Comparison of ENCODE assay signal across 1 cellular context in genomic region chr17:19833914-19834313, GRCh38.
TF ChIP-seq lines count a peak whose summit lies in the region.

No MANE protein-coding gene starts in this region.

TF ChIP-seq in HEK293, 187 proteins besides CTCF, POLR2A, EP300 and RAD21 (continued from another document):
- TF ChIP-seq TSHZ1 (tag by site-specific recombination; IDR thresholded peaks at IDR 0.05; ENCODE audit: borderline replicate concordance), result no peak
- peak; percentile 72 for TF ChIP-seq SETDB1 (IDR thresholded peaks at IDR 0.05; ENCODE audit: insufficient read length, low read length)
- TF ChIP-seq ZNF514 (tag by site-specific recombination; IDR thresholded peaks at IDR 0.05), result no peak
- TF ChIP-seq ZNF777 (tag by site-specific recombination; IDR thresholded peaks at IDR 0.05; ENCODE audit: borderline replicate concordance), result no peak
- no peak for TF ChIP-seq EGR2 (tag by site-specific recombination; IDR thresholded peaks at IDR 0.05; ENCODE audit: low read depth)
- TF ChIP-seq ZNF670 (tag by site-specific recombination; IDR thresholded peaks at IDR 0.05; ENCODE audit: low read depth), result no peak
- TF ChIP-seq BCL11B (tag by site-specific recombination; IDR thresholded peaks at IDR 0.05; ENCODE audit: low read depth), result no peak
- no peak for TF ChIP-seq ZNF660 (tag by site-specific recombination; IDR thresholded peaks at IDR 0.05)
- peak; percentile 85 for TF ChIP-seq SCRT2 (tag by site-specific recombination; IDR thresholded peaks at IDR 0.05)
- no peak for TF ChIP-seq ZNF292 (tag by site-specific recombination; IDR thresholded peaks at IDR 0.05; ENCODE audit: borderline replicate concordance, low read depth)
- no peak for TF ChIP-seq ZNF747 (tag by site-specific recombination; IDR thresholded peaks at IDR 0.05)
- TF ChIP-seq ZBTB49 (tag by site-specific recombination; IDR thresholded peaks at IDR 0.05; ENCODE audit: low read depth), result no peak
- peak; percentile 49; the same call in 1 of the 2 replicates for TF ChIP-seq TRIM28 (IDR thresholded peaks at IDR 0.05; ENCODE audit: borderline replicate concordance, low read length)
- TF ChIP-seq ZNF624 (tag by site-specific recombination; IDR thresholded peaks at IDR 0.05), result no peak
- no peak for TF ChIP-seq ZSCAN18 (tag by site-specific recombination; IDR thresholded peaks at IDR 0.05)
- no peak for TF ChIP-seq ZNF488 (tag by site-specific recombination; IDR thresholded peaks at IDR 0.05)
